16 cellular contexts compared by ENCODE assay signal in genomic region chr1:167289063-167289442, GRCh38.
A peak's percentile ranks its signal among the peaks of the same experiment; 100 is the strongest.
DNase-seq lines count a peak whose midpoint lies in the region; TF ChIP-seq lines count a peak whose summit lies in the region.
"Had no signal": no experiment of that assay in that cellular context is flagged by ENCODE, and none has a peak within 500 bp of the region (broad histone marks: within the 10 kb centered on the region; RNA-seq: fewer than 3 reads in every experiment).

No MANE protein-coding gene starts in this region.

- peaks cover 2% of the 10 kb centered on the region for H3K4me1 ChIP-seq in HEK293 (ENCODE audit: control insufficient read depth, insufficient read depth, low read length)
- H3K4me1 ChIP-seq in endodermal cell (ENCODE audit: control insufficient read depth, insufficient read depth, low read length) = no peaks in the 10 kb centered on the region
- peaks cover 0 to 15% (median 3%) of the 10 kb centered on the region in 3 donors for H3K4me1 ChIP-seq in esophagus squamous epithelium

- POLR2A ChIA-PET in HEK293 (lab: Yijun Ruan, JAX) = no interaction called here

- no peaks in the 10 kb centered on the region for H3K9me3 Mint-ChIP-seq in endodermal cell
- peaks cover 14% of the 10 kb centered on the region for H3K9me3 Mint-ChIP-seq in progenitor cell of endocrine pancreas (ENCODE audit: low read depth)
- H3K9me3 Mint-ChIP-seq: CD4-positive, alpha-beta T cell had no signal

- H3K9ac ChIP-seq in endodermal cell (ENCODE audit: extremely low read depth, low read length, poor library complexity, severe bottlenecking) = no peak overlapping the region

- H3K27ac Mint-ChIP-seq in endodermal cell = peak overlapping the region; percentile 56
- H3K27ac Mint-ChIP-seq in progenitor cell of endocrine pancreas = peak overlapping the region; percentile 19
- H3K27ac Mint-ChIP-seq: CD4-positive, alpha-beta T cell had no signal

- H3K27me3 Mint-ChIP-seq in endodermal cell (ENCODE audit: insufficient read depth) = no peaks in the 10 kb centered on the region
- H3K27me3 Mint-ChIP-seq in progenitor cell of endocrine pancreas = no peaks in the 10 kb centered on the region
- H3K27me3 Mint-ChIP-seq: CD4-positive, alpha-beta T cell had no signal

- H3K27me3 ChIP-seq in endodermal cell (ENCODE audit: control insufficient read depth, insufficient read depth, low read length, poor library complexity, severe bottlenecking) = no peaks in the 10 kb centered on the region
- no peaks in the 10 kb centered on the region for H3K27me3 ChIP-seq in esophagus squamous epithelium

- no peak for TF ChIP-seq POLR2A in esophagus squamous epithelium (IDR thresholded peaks at IDR 0.05)

- DNase-seq in endodermal cell = no peak
- DNase-seq in progenitor cell of endocrine pancreas (ENCODE audit: low spot score, unreplicated experiment) = no peak
- no peak for DNase-seq in activated CD4-positive, CD25-positive, alpha-beta regulatory T cell treated with anti-CD3 and anti-CD28 coated beads, Interleukin-2, amount 50 U/mL, for 72 hours
- DNase-seq in activated gamma-delta T cell (lab: John Stamatoyannopoulos, UW) = no peak
- DNase-seq in esophagus squamous epithelium (lab: John Stamatoyannopoulos, UW) = no peak
- DNase-seq: AML-193; CD4-positive, alpha-beta T cell; DMS153; DMS79; GF-D8; IMR-90 had no signal

- H3K4me1 Mint-ChIP-seq in endodermal cell (peaks cover 25% of the 10 kb centered on the region), progenitor cell of endocrine pancreas (ENCODE audit: low read depth) (peaks cover 36% of the 10 kb centered on the region)

- H3K4me3 ChIP-seq in HEK293 (ENCODE audit: low read depth, low read length) (no peak overlapping the region), endodermal cell (ENCODE audit: low read length) (no peak overlapping the region), esophagus squamous epithelium (no peak overlapping the region)
- H3K4me3 ChIP-seq: HAP-1, K562 had no signal

- H3K9me3 ChIP-seq in HEK293 (ENCODE audit: control insufficient read depth, insufficient read depth, low read depth, low read length) (no peaks in the 10 kb centered on the region), endodermal cell (ENCODE audit: control insufficient read depth, low read length) (no peaks in the 10 kb centered on the region), esophagus squamous epithelium (no peaks in the 10 kb centered on the region)
- H3K9me3 ChIP-seq: HAP-1 had no signal

- TF ChIP-seq CTCF in HEK293 (tag by site-specific recombination; IDR thresholded peaks at IDR 0.05) = no peak
- no peak for TF ChIP-seq CTCF in endodermal cell (conservative IDR thresholded peaks at IDR 0.05)
- no peak for TF ChIP-seq CTCF in progenitor cell of endocrine pancreas (IDR thresholded peaks at IDR 0.05; ENCODE audit: unreplicated experiment)
- no peak for TF ChIP-seq CTCF in esophagus squamous epithelium (IDR thresholded peaks at IDR 0.05)

- CTCF ChIA-PET in HEK293 (lab: Yijun Ruan, JAX) = no interaction called here

- H3K27ac ChIP-seq in HEK293 (ENCODE audit: extremely low read depth, low read depth, low read length) = no peak overlapping the region
- no peak overlapping the region for H3K27ac ChIP-seq in endodermal cell (ENCODE audit: low read depth, low read length)
- no peak overlapping the region for H3K27ac ChIP-seq in esophagus squamous epithelium
- H3K27ac ChIP-seq: C4-2B, HL-60 had no signal

- H3K36me3 Mint-ChIP-seq in endodermal cell (ENCODE audit: low read depth) = peaks cover 10% of the 10 kb centered on the region
- H3K36me3 Mint-ChIP-seq in progenitor cell of endocrine pancreas (ENCODE audit: insufficient read depth) = peaks cover 10% of the 10 kb centered on the region

- intact Hi-C loops in esophagus squamous epithelium (cut with DNase I) = no loop called here

- no peak overlapping the region for H3K4me3 Mint-ChIP-seq in endodermal cell
- H3K4me3 Mint-ChIP-seq in progenitor cell of endocrine pancreas (ENCODE audit: low read depth) = no peak overlapping the region
- H3K4me3 Mint-ChIP-seq: CD4-positive, alpha-beta T cell had no signal

- no peaks in the 10 kb centered on the region for H3K36me3 ChIP-seq in HEK293 (ENCODE audit: control insufficient read depth in 2 of 2, insufficient read depth in 1 of 2, low read length in 2 of 2)
- H3K36me3 ChIP-seq in endodermal cell (ENCODE audit: control insufficient read depth, insufficient read depth, low read length) = no peaks in the 10 kb centered on the region
- H3K36me3 ChIP-seq in esophagus squamous epithelium = no peaks in the 10 kb centered on the region
- H3K36me3 ChIP-seq: HAP-1 had no signal

- 93 to 100% methylated on average over 1 of the region's 1 CpG for WGBS in endodermal cell (ENCODE audit: insufficient coverage in 1 of 2, insufficient read length in 1 of 2), 2 experiments
- WGBS in esophagus squamous epithelium, 2 donors = 81 to 89% methylated on average over 1 of the region's 1 CpG

TF ChIP-seq in HEK293, 187 proteins besides CTCF, POLR2A, EP300 and RAD21:
- TF ChIP-seq, protein P1, sequence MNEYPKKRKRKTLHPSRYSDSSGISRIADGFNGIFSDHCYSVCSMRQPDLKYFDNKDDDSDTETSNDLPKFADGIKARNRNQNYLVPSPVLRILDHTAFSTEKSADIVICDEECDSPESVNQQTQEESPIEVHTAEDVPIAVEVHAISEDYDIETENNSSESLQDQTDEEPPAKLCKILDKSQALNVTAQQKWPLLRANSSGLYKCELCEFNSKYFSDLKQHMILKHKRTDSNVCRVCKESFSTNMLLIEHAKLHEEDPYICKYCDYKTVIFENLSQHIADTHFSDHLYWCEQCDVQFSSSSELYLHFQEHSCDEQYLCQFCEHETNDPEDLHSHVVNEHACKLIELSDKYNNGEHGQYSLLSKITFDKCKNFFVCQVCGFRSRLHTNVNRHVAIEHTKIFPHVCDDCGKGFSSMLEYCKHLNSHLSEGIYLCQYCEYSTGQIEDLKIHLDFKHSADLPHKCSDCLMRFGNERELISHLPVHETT (tag by site-specific recombination; IDR thresholded peaks at IDR 0.05) = no peak
- TF ChIP-seq ZNF558 (tag by site-specific recombination; IDR thresholded peaks at IDR 0.05) (no peak), ZNF677 (tag by site-specific recombination; IDR thresholded peaks at IDR 0.05) (no peak), ZNF621 (tag by site-specific recombination; IDR thresholded peaks at IDR 0.05) (no peak), ZNF404 (tag by site-specific recombination; IDR thresholded peaks at IDR 0.05) (no peak), ZNF549 (tag by site-specific recombination; IDR thresholded peaks at IDR 0.05) (0 out of 2 replicates have a peak, but pooled peaks have one; percentile 21), SP7 (tag by site-specific recombination; IDR thresholded peaks at IDR 0.05) (no peak)
- TF ChIP-seq, protein P2, sequence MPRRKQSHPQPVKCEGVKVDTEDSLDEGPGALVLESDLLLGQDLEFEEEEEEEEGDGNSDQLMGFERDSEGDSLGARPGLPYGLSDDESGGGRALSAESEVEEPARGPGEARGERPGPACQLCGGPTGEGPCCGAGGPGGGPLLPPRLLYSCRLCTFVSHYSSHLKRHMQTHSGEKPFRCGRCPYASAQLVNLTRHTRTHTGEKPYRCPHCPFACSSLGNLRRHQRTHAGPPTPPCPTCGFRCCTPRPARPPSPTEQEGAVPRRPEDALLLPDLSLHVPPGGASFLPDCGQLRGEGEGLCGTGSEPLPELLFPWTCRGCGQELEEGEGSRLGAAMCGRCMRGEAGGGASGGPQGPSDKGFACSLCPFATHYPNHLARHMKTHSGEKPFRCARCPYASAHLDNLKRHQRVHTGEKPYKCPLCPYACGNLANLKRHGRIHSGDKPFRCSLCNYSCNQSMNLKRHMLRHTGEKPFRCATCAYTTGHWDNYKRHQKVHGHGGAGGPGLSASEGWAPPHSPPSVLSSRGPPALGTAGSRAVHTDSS (tag by site-specific recombination; IDR thresholded peaks at IDR 0.05) = no peak
- TF ChIP-seq, protein P3, sequence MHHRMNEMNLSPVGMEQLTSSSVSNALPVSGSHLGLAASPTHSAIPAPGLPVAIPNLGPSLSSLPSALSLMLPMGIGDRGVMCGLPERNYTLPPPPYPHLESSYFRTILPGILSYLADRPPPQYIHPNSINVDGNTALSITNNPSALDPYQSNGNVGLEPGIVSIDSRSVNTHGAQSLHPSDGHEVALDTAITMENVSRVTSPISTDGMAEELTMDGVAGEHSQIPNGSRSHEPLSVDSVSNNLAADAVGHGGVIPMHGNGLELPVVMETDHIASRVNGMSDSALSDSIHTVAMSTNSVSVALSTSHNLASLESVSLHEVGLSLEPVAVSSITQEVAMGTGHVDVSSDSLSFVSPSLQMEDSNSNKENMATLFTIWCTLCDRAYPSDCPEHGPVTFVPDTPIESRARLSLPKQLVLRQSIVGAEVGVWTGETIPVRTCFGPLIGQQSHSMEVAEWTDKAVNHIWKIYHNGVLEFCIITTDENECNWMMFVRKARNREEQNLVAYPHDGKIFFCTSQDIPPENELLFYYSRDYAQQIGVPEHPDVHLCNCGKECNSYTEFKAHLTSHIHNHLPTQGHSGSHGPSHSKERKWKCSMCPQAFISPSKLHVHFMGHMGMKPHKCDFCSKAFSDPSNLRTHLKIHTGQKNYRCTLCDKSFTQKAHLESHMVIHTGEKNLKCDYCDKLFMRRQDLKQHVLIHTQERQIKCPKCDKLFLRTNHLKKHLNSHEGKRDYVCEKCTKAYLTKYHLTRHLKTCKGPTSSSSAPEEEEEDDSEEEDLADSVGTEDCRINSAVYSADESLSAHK (tag by site-specific recombination; IDR thresholded peaks at IDR 0.05) = no peak
